ENCODE assay signal across 1 cellular context in the genomic region with DNA sequence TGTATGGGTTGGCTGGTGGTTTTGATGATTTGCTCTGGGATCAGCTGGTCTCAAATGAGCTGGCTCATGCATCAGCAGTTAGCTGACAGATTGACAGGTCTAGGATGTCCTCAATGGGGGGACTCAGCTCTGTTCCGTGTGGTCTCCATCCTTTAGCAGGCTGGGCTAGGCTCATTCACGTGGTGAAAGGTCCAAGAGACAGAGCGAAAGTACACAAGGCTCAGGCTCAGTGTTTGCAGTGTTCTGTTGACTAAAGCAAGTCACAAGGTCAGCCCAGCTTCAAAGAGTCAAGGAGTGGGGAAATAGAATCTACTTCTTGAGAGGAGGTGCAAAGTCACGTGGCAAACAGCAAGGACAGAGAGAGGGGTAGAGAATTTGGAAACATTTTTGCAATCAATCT.
TF ChIP-seq lines count a peak whose summit lies in the region.

No MANE protein-coding gene starts in this region.

TF ChIP-seq in HepG2, 621 proteins besides CTCF, POLR2A, EP300 and RAD21 (continued from another document and continues in another):
- TF ChIP-seq, protein P1, sequence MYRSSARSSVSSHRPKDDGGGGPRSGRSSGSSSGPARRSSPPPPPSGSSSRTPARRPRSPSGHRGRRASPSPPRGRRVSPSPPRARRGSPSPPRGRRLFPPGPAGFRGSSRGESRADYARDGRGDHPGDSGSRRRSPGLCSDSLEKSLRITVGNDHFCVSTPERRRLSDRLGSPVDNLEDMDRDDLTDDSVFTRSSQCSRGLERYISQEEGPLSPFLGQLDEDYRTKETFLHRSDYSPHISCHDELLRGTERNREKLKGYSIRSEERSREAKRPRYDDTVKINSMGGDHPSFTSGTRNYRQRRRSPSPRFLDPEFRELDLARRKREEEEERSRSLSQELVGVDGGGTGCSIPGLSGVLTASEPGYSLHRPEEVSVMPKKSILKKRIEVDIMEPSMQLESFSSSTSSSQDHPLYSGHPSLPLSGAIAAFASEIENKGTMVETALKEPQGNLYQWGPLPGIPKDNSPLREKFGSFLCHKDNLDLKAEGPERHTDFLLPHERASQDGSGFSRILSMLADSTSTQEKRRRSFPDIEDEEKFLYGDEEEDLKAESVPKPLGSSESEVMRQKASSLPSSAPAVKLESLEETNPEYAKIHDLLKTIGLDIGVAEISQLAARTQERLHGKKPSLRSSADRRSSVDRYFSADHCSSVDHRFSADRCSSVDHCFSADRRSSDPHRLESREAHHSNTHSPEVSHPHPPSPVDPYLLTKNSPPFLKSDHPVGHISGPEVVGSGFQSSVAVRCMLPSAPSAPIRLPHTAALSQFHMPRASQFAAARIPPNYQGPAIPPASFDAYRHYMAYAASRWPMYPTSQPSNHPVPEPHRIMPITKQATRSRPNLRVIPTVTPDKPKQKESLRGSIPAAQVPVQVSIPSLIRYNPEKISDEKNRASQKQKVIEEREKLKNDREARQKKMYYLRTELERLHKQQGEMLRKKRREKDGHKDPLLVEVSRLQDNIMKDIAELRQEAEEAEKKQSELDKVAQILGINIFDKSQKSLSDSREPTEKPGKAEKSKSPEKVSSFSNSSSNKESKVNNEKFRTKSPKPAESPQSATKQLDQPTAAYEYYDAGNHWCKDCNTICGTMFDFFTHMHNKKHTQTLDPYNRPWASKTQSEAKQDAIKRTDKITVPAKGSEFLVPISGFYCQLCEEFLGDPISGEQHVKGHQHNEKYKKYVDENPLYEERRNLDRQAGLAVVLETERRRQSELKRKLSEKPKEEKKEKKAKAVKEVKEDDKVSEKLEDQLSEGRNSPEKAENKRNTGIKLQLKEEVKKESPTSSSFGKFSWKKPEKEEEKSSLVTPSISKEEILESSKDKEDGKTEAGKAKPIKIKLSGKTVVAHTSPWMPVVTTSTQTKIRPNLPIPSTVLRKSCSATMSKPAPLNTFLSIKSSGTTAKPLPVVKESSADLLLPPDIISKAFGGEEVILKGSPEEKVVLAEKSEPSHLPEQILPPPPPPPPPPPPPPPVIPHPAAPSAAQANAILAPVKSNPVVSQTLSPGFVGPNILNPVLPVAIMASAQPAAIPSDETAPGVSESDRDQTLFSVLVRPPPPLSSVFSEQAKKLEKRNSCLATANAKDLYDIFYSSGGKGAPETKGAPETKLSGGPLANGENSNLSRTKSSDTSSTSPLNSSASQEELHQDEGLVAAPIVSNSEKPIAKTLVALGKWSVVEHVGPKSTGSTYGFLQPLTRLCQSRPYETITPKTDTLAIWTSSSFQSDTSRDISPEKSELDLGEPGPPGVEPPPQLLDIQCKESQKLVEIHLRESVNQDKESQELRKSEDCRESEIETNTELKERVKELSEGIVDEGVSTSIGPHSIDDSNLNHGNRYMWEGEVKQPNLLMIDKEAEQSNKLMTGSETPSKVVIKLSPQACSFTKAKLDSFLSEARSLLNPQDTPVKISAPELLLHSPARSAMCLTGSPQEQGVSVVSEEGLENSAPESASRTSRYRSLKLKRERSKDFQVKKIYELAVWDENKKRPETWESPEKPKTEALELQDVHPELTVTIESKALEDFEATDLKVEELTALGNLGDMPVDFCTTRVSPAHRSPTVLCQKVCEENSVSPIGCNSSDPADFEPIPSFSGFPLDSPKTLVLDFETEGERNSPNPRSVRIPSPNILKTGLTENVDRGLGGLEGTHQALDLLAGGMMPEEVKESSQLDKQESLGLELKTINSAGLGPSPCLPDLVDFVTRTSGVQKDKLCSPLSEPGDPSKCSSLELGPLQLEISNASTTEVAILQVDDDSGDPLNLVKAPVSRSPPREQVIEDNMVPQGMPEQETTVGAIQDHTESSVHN (CRISPR knock-in tag; IDR thresholded peaks at IDR 0.05) = peak; percentile 80
- TF ChIP-seq, protein P2, sequence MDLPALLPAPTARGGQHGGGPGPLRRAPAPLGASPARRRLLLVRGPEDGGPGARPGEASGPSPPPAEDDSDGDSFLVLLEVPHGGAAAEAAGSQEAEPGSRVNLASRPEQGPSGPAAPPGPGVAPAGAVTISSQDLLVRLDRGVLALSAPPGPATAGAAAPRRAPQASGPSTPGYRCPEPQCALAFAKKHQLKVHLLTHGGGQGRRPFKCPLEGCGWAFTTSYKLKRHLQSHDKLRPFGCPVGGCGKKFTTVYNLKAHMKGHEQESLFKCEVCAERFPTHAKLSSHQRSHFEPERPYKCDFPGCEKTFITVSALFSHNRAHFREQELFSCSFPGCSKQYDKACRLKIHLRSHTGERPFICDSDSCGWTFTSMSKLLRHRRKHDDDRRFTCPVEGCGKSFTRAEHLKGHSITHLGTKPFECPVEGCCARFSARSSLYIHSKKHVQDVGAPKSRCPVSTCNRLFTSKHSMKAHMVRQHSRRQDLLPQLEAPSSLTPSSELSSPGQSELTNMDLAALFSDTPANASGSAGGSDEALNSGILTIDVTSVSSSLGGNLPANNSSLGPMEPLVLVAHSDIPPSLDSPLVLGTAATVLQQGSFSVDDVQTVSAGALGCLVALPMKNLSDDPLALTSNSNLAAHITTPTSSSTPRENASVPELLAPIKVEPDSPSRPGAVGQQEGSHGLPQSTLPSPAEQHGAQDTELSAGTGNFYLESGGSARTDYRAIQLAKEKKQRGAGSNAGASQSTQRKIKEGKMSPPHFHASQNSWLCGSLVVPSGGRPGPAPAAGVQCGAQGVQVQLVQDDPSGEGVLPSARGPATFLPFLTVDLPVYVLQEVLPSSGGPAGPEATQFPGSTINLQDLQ (CRISPR knock-in tag; IDR thresholded peaks at IDR 0.05) = no peak
- 0 out of 2 replicates have a peak, but pooled peaks have one; percentile 67 for TF ChIP-seq BRCA1 (CRISPR knock-in tag; IDR thresholded peaks at IDR 0.05)
- no peak for TF ChIP-seq ZNF138 (CRISPR knock-in tag; IDR thresholded peaks at IDR 0.05; ENCODE audit: low read depth)
- TF ChIP-seq, protein P3, sequence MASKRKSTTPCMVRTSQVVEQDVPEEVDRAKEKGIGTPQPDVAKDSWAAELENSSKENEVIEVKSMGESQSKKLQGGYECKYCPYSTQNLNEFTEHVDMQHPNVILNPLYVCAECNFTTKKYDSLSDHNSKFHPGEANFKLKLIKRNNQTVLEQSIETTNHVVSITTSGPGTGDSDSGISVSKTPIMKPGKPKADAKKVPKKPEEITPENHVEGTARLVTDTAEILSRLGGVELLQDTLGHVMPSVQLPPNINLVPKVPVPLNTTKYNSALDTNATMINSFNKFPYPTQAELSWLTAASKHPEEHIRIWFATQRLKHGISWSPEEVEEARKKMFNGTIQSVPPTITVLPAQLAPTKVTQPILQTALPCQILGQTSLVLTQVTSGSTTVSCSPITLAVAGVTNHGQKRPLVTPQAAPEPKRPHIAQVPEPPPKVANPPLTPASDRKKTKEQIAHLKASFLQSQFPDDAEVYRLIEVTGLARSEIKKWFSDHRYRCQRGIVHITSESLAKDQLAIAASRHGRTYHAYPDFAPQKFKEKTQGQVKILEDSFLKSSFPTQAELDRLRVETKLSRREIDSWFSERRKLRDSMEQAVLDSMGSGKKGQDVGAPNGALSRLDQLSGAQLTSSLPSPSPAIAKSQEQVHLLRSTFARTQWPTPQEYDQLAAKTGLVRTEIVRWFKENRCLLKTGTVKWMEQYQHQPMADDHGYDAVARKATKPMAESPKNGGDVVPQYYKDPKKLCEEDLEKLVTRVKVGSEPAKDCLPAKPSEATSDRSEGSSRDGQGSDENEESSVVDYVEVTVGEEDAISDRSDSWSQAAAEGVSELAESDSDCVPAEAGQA (IDR thresholded peaks at IDR 0.05; ENCODE audit: low read depth) = no peak
- TF ChIP-seq, protein P3 (CRISPR knock-in tag; IDR thresholded peaks at IDR 0.05; ENCODE audit: borderline replicate concordance) = no peak
- TF ChIP-seq CC2D1A (CRISPR knock-in tag; IDR thresholded peaks at IDR 0.05) = no peak
- 0 out of 2 replicates have a peak, but pooled peaks have one; percentile 16 for TF ChIP-seq RFX3 (CRISPR knock-in tag; IDR thresholded peaks at IDR 0.05)
- TF ChIP-seq ZNF205 (CRISPR knock-in tag; IDR thresholded peaks at IDR 0.05) = peak; percentile 82
- no peak for TF ChIP-seq PHB2 (IDR thresholded peaks at IDR 0.05; ENCODE audit: partially characterized antibody)
- no peak for TF ChIP-seq SIN3B (IDR thresholded peaks at IDR 0.05; ENCODE audit: low read length)
- TF ChIP-seq, protein P4, sequence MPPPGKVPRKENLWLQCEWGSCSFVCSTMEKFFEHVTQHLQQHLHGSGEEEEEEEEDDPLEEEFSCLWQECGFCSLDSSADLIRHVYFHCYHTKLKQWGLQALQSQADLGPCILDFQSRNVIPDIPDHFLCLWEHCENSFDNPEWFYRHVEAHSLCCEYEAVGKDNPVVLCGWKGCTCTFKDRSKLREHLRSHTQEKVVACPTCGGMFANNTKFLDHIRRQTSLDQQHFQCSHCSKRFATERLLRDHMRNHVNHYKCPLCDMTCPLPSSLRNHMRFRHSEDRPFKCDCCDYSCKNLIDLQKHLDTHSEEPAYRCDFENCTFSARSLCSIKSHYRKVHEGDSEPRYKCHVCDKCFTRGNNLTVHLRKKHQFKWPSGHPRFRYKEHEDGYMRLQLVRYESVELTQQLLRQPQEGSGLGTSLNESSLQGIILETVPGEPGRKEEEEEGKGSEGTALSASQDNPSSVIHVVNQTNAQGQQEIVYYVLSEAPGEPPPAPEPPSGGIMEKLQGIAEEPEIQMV (CRISPR knock-in tag; IDR thresholded peaks at IDR 0.05; ENCODE audit: low read depth) = 0 out of 2 replicates have a peak, but pooled peaks have one; percentile 70
- TF ChIP-seq SATB2 (CRISPR knock-in tag; IDR thresholded peaks at IDR 0.05) = no peak
- TF ChIP-seq, protein P5, sequence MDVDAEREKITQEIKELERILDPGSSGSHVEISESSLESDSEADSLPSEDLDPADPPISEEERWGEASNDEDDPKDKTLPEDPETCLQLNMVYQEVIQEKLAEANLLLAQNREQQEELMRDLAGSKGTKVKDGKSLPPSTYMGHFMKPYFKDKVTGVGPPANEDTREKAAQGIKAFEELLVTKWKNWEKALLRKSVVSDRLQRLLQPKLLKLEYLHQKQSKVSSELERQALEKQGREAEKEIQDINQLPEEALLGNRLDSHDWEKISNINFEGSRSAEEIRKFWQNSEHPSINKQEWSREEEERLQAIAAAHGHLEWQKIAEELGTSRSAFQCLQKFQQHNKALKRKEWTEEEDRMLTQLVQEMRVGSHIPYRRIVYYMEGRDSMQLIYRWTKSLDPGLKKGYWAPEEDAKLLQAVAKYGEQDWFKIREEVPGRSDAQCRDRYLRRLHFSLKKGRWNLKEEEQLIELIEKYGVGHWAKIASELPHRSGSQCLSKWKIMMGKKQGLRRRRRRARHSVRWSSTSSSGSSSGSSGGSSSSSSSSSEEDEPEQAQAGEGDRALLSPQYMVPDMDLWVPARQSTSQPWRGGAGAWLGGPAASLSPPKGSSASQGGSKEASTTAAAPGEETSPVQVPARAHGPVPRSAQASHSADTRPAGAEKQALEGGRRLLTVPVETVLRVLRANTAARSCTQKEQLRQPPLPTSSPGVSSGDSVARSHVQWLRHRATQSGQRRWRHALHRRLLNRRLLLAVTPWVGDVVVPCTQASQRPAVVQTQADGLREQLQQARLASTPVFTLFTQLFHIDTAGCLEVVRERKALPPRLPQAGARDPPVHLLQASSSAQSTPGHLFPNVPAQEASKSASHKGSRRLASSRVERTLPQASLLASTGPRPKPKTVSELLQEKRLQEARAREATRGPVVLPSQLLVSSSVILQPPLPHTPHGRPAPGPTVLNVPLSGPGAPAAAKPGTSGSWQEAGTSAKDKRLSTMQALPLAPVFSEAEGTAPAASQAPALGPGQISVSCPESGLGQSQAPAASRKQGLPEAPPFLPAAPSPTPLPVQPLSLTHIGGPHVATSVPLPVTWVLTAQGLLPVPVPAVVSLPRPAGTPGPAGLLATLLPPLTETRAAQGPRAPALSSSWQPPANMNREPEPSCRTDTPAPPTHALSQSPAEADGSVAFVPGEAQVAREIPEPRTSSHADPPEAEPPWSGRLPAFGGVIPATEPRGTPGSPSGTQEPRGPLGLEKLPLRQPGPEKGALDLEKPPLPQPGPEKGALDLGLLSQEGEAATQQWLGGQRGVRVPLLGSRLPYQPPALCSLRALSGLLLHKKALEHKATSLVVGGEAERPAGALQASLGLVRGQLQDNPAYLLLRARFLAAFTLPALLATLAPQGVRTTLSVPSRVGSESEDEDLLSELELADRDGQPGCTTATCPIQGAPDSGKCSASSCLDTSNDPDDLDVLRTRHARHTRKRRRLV (CRISPR knock-in tag; IDR thresholded peaks at IDR 0.05) = no peak
- TF ChIP-seq ZNF101 (CRISPR knock-in tag; IDR thresholded peaks at IDR 0.05; ENCODE audit: borderline replicate concordance, low read depth) = no peak
- TF ChIP-seq RXRB (CRISPR knock-in tag; IDR thresholded peaks at IDR 0.05; ENCODE audit: borderline replicate concordance) = peak; percentile 89; the same call in 1 of the 2 replicates
- no peak for TF ChIP-seq SMARCC2 (IDR thresholded peaks at IDR 0.05)
- no peak for TF ChIP-seq HNRNPK (IDR thresholded peaks at IDR 0.05; ENCODE audit: low read depth, low read length, poor library complexity, severe bottlenecking)
- no peak for TF ChIP-seq MATR3 (CRISPR knock-in tag; IDR thresholded peaks at IDR 0.05)
- no peak for TF ChIP-seq ZNF674 (CRISPR knock-in tag; IDR thresholded peaks at IDR 0.05; ENCODE audit: low read depth)
- no peak for TF ChIP-seq ETV6 (CRISPR knock-in tag; conservative IDR thresholded peaks at IDR 0.05)
- TF ChIP-seq, protein P6, sequence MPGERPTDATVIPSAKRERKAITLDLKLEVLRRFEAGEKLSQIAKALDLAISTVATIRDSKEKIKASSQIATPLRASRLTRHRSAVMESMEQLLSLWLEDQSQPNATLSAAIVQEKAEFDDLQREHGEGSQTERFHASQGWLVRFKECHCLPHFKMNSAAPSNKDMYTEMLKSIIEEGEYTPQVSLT (CRISPR knock-in tag; IDR thresholded peaks at IDR 0.05; ENCODE audit: borderline replicate concordance, low read depth) = no peak
- peak; percentile 70; the same call in 1 of the 2 replicates for TF ChIP-seq SIX1 (CRISPR knock-in tag; IDR thresholded peaks at IDR 0.05; ENCODE audit: borderline replicate concordance)
- no peak for TF ChIP-seq ZNF235 (CRISPR knock-in tag; IDR thresholded peaks at IDR 0.05; ENCODE audit: borderline replicate concordance)
